ENCODE assay signal across 24 cellular contexts in genomic region chr19:8044018-8044417, GRCh38. TPM values are rescaled to one million over a fixed set of nuclear protein-coding genes. Genes with fewer than 3 reads are reported as not detected.
"Had no signal": no experiment of that assay in that cellular context is flagged by ENCODE, and none has a peak within 500 bp of the region (broad histone marks: within the 10 kb centered on the region; RNA-seq: fewer than 3 reads in every experiment).

No MANE protein-coding gene starts in this region.

- H3K9me3 ChIP-seq: esophagus muscularis mucosa, right atrium auricular region, sigmoid colon, stomach, thyroid gland, upper lobe of right lung, vagina had no signal

- H3K27ac Mint-ChIP-seq: natural killer cell treated with Interleukin-12 subunit alpha and Interleukin-12 subunit beta and Interleukin-15 and Interleukin-18, amount 100 ng/mL, for 72 hours had no signal

- H3K27ac ChIP-seq: esophagus muscularis mucosa, neural progenitor cell, right atrium auricular region, sigmoid colon, skin epidermis, stomach, thyroid gland, upper lobe of right lung, vagina had no signal

- H3K4me1 ChIP-seq: esophagus muscularis mucosa, neural progenitor cell, right atrium auricular region, sigmoid colon, stomach, thyroid gland, upper lobe of right lung, vagina had no signal

- H3K27me3 ChIP-seq: right atrium auricular region, sigmoid colon, thyroid gland, upper lobe of right lung, vagina had no signal

- H3K36me3 ChIP-seq: esophagus muscularis mucosa, neural progenitor cell, right atrium auricular region, sigmoid colon, stomach, thyroid gland, upper lobe of right lung, vagina had no signal

- H3K4me3 ChIP-seq: esophagus muscularis mucosa, lung, neural progenitor cell, right atrium auricular region, sigmoid colon, skin epidermis, stomach, thyroid gland, upper lobe of right lung, vagina had no signal

- DNase-seq: effector memory CD4-positive, alpha-beta T cell; foreskin fibroblast; head of caudate nucleus; hippocampal formation; left colon; left ventricle myocardium superior; mesenchymal stem cell; midbrain; occipital lobe; sigmoid colon; stimulated activated CD4-positive, alpha-beta T cell treated with anti-CD3 and anti-CD28 coated beads, Interleukin-12 subunit alpha, Interleukin-12 subunit beta, amount 100 ng/mL, for 4 hours; stimulated activated naive CD4-positive, alpha-beta T cell; stomach; thyroid gland; upper lobe of right lung had no signal

- ATAC-seq: left colon; left ventricle myocardium superior; natural killer cell treated with Interleukin-12 subunit alpha and Interleukin-12 subunit beta and Interleukin-15 and Interleukin-18, amount 100 ng/mL, for 72 hours; upper lobe of right lung had no signal

- H3K4me2 ChIP-seq: neural progenitor cell had no signal

- H3K9me3 Mint-ChIP-seq: natural killer cell treated with Interleukin-12 subunit alpha and Interleukin-12 subunit beta and Interleukin-15 and Interleukin-18, amount 100 ng/mL, for 72 hours; neural progenitor cell had no signal

- H3K36me3 Mint-ChIP-seq: natural killer cell treated with Interleukin-12 subunit alpha and Interleukin-12 subunit beta and Interleukin-15 and Interleukin-18, amount 100 ng/mL, for 72 hours; neural progenitor cell had no signal

- H2AFZ ChIP-seq: neural progenitor cell had no signal

- FAIRE-seq: endometrium had no signal

- H3K4me3 Mint-ChIP-seq: natural killer cell treated with Interleukin-12 subunit alpha and Interleukin-12 subunit beta and Interleukin-15 and Interleukin-18, amount 100 ng/mL, for 72 hours; neural progenitor cell had no signal

RNA-seq across cellular contexts. Expression of gene CCL25, which starts 8.5 kb away (rescaled TPM):
- total RNA-seq: esophagus muscularis mucosa, kidney epithelial cell, left colon, left ventricle myocardium superior, lung, right atrium auricular region, sigmoid colon, thyroid gland, upper lobe of right lung, vagina had no signal
- polyA plus RNA-seq: lung, stomach had no signal
